ENCODE assay signal across 14 cellular contexts in the genomic region with DNA sequence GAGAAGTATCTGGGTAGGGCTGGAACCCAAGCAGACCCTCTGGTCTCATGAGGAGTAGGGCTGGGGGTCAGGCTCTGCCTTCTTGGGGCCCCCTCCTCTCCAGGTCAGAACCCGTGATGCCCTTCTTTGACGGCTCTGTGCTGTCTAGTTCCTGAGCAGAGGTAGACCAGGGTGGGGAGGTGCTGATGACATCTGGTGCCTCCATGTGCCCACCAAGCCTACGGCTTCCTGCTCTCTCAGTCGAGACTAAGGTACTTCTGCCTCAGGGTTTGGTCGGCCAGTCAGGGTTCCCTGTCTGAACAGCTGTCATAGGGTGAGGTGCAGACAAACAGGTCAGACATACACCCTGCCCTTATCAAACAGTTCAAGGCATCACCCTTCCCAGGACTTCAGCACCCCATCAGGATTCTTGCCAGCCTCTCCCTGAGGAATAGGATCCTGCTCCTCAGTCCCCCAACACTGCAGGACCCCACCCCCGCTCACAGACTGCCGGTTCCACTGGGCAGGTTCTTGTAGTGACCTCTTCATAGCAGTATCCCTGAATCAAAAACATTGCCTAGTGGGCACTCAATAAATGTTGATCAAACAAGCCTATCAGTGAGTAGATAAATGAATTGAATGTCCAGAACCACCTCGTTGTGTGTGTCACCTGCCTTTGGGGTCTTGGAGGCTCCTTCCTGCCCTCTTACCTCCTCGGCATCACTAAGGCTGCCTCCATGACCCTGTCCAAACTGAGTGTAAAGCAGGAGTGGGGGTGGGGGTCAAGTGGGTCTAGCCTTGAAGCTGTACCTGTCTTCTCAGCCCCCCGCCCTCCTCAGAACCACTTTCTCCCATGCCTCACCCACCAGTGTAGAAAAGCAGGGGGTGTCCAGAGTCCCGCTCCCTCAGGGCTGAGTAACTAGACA.
A peak's percentile ranks its signal among the peaks of the same experiment; 100 is the strongest.
DNase-seq lines count a peak whose midpoint lies in the region; ATAC-seq and TF ChIP-seq lines count a peak whose summit lies in the region.
"Had no signal": no experiment of that assay in that cellular context is flagged by ENCODE, and none has a peak within 500 bp of the region (broad histone marks: within the 10 kb centered on the region; RNA-seq: fewer than 3 reads in every experiment).

No MANE protein-coding gene starts in this region.

- 88 to 94% methylated on average over 7 to 11 of the region's 11 CpGs for WGBS in endodermal cell (ENCODE audit: insufficient coverage in 1 of 2, insufficient read length in 1 of 2), 2 experiments
- WGBS in sigmoid colon, 2 donors, result 72 to 81% methylated on average over 11 of the region's 11 CpGs

- TF ChIP-seq POLR2A in sigmoid colon (IDR thresholded peaks at IDR 0.05), result no peak
- no peak for TF ChIP-seq POLR2A in vagina (IDR thresholded peaks at IDR 0.05)

- H3K4me1 ChIP-seq in right atrium auricular region, result no peaks in the 10 kb centered on the region
- H3K4me1 ChIP-seq in endodermal cell (ENCODE audit: control insufficient read depth, insufficient read depth, low read length), result no peaks in the 10 kb centered on the region
- H3K4me1 ChIP-seq in sigmoid colon, result no peaks in the 10 kb centered on the region
- H3K4me1 ChIP-seq in vagina, result no peaks in the 10 kb centered on the region

- H3K4me3 ChIP-seq in right atrium auricular region (no peak overlapping the region), endodermal cell (ENCODE audit: low read length) (no peak overlapping the region), sigmoid colon (no peak overlapping the region), vagina (no peak overlapping the region)

- H3K9ac ChIP-seq in endodermal cell (ENCODE audit: extremely low read depth, low read length, poor library complexity, severe bottlenecking), result no peak overlapping the region

- no peaks in the 10 kb centered on the region for H3K9me3 Mint-ChIP-seq in endodermal cell
- H3K9me3 Mint-ChIP-seq: CD14-positive monocyte; CD8-positive, alpha-beta T cell had no signal

- no peaks in the 10 kb centered on the region for H3K4me1 Mint-ChIP-seq in endodermal cell
- H3K4me1 Mint-ChIP-seq: CD14-positive monocyte had no signal

- no peak overlapping the region for H3K27ac Mint-ChIP-seq in endodermal cell
- H3K27ac Mint-ChIP-seq: CD8-positive, alpha-beta T cell had no signal

- peaks cover 10% of the 10 kb centered on the region for H3K27me3 Mint-ChIP-seq in endodermal cell (ENCODE audit: insufficient read depth)

- no peak for TF ChIP-seq CTCF in right atrium auricular region (IDR thresholded peaks at IDR 0.05)
- no peak for TF ChIP-seq CTCF in endodermal cell (conservative IDR thresholded peaks at IDR 0.05)
- no peak for TF ChIP-seq CTCF in sigmoid colon (IDR thresholded peaks at IDR 0.05)
- no peak for TF ChIP-seq CTCF in vagina (IDR thresholded peaks at IDR 0.05)

- peaks cover 0 to 6% of the 10 kb centered on the region in 2 donors for H3K9me3 ChIP-seq in right atrium auricular region
- H3K9me3 ChIP-seq in endodermal cell (ENCODE audit: control insufficient read depth, low read length), result no peaks in the 10 kb centered on the region
- no peaks in the 10 kb centered on the region for H3K9me3 ChIP-seq in sigmoid colon
- no peaks in the 10 kb centered on the region for H3K9me3 ChIP-seq in vagina

- H3K27me3 ChIP-seq in right atrium auricular region, result no peaks in the 10 kb centered on the region
- peaks cover 7% of the 10 kb centered on the region for H3K27me3 ChIP-seq in endodermal cell (ENCODE audit: control insufficient read depth, insufficient read depth, low read length, poor library complexity, severe bottlenecking)
- no peaks in the 10 kb centered on the region for H3K27me3 ChIP-seq in sigmoid colon
- H3K27me3 ChIP-seq in vagina, result no peaks in the 10 kb centered on the region

- no peak overlapping the region for H3K27ac ChIP-seq in right atrium auricular region
- no peak overlapping the region for H3K27ac ChIP-seq in endodermal cell (ENCODE audit: low read depth, low read length)
- no peak overlapping the region for H3K27ac ChIP-seq in sigmoid colon
- no peak overlapping the region for H3K27ac ChIP-seq in vagina

- no peaks in the 10 kb centered on the region for H3K36me3 ChIP-seq in right atrium auricular region
- H3K36me3 ChIP-seq in endodermal cell (ENCODE audit: control insufficient read depth, insufficient read depth, low read length), result no peaks in the 10 kb centered on the region
- no peaks in the 10 kb centered on the region for H3K36me3 ChIP-seq in sigmoid colon
- H3K36me3 ChIP-seq in vagina, result no peaks in the 10 kb centered on the region

- H3K36me3 Mint-ChIP-seq in endodermal cell (ENCODE audit: low read depth), result no peaks in the 10 kb centered on the region
- H3K36me3 Mint-ChIP-seq: CD14-positive monocyte; CD8-positive, alpha-beta T cell had no signal

- no peak for ATAC-seq in left ventricle myocardium superior
- ATAC-seq in sciatic nerve, result no peak
- ATAC-seq: CD8-positive, alpha-beta T cell had no signal

- DNase-seq in right atrium auricular region (ENCODE audit: low spot score) (peak; percentile 49), left ventricle myocardium superior (no peak), endodermal cell (peak; percentile 29), sigmoid colon (peak; percentile 28), vagina (ENCODE audit: extremely low spot score in 2 of 2) (peak; percentile 37 to 81), middle frontal gyrus (ENCODE audit: extremely low spot score, low spot score) (no peak), sciatic nerve (ENCODE audit: low spot score) (no peak), 8988T (no peak)
- DNase-seq: CD8-positive, alpha-beta T cell; COR-L47; DND-41; GDM1; IMR-90 had no signal

- intact Hi-C loops in left ventricle myocardium superior (cut with micrococcal nuclease) (no loop called here), sigmoid colon (cut with DNase I) (no loop called here), vagina (cut with DNase I) (no loop called here), sciatic nerve (cut with DNase I) (no loop called here)

- no peak for TF ChIP-seq EP300 in sigmoid colon (IDR thresholded peaks at IDR 0.05)

- no peak overlapping the region for H3K4me3 Mint-ChIP-seq in endodermal cell
- H3K4me3 Mint-ChIP-seq: CD14-positive monocyte; CD8-positive, alpha-beta T cell had no signal

Comparison
In these comparisons a context has a peak if more than half of its experiments do, and no peak if none do; other contexts are left out.
1. DNase-seq: peak in right atrium auricular region (single experiment), endodermal cell (single experiment), sigmoid colon (single experiment) and vagina (2 of 2); none in left ventricle myocardium superior (single experiment), middle frontal gyrus (single experiment), sciatic nerve (single experiment) and 8988T (single experiment).